Comparison of ENCODE assay signal across 13 cellular contexts in the genomic region with DNA sequence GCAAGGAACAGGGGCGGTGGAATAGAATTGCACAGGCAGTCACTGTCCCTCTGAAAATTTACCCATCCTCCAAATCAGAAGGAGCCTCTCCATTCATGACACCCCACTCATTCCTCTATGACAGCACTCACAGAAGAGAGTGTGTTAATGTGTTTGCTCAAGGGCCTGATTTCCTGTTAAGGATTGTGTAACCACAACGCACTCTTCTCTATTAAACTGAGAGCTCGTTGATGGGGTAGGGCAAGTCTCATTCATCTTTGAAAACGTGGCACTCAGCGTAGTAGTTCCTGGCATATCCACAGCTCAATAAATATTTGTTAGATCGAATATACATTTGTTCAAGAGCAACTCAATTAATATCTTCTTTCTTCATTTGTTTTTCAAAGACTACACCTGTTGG.
DNase-seq lines count a peak whose midpoint lies in the region; ATAC-seq, FAIRE-seq and TF ChIP-seq lines count a peak whose summit lies in the region.
"Had no signal": no experiment of that assay in that cellular context is flagged by ENCODE, and none has a peak within 500 bp of the region (broad histone marks: within the 10 kb centered on the region; RNA-seq: fewer than 3 reads in every experiment).

No MANE protein-coding gene starts in this region.

- H3K4me1 ChIP-seq in HepG2 (ENCODE audit: insufficient read depth, low read length): no peaks in the 10 kb centered on the region

- CTCF ChIA-PET in HepG2 (lab: Yijun Ruan, JAX; ENCODE audit: low intra/inter-chr PET ratio, low total read pairs): no interaction called here

- H4K20me1 ChIP-seq in HepG2 (ENCODE audit: insufficient read depth, low read length): no peaks in the 10 kb centered on the region

- TF ChIP-seq POLR2A in HepG2 (IDR thresholded peaks at IDR 0.05; ENCODE audit: insufficient read depth in 1 of 2, low read depth in 2 of 2, low read length in 2 of 2) (no peak), GM18505 (IDR thresholded peaks at IDR 0.05; ENCODE audit: borderline replicate concordance, extremely low read depth, insufficient read depth, insufficient read length) (no peak)

- H3K36me3 ChIP-seq in HepG2 (replicated peaks in 1 of 2; ENCODE audit: control insufficient read depth in 1 of 2, insufficient read depth in 2 of 2, low read length in 2 of 2): no peaks in the 10 kb centered on the region
- H3K36me3 ChIP-seq: esophagus squamous epithelium, vagina had no signal

- intact Hi-C loops in HepG2 (cut with micrococcal nuclease; ENCODE audit: unreplicated experiment): no loop called here

- FAIRE-seq in HepG2 (lab: Jason Lieb, UNC): no peak

- no peak overlapping the region for H3K9ac ChIP-seq in HepG2 (ENCODE audit: insufficient read depth, low read depth, low read length)

- no peak overlapping the region for H3K4me2 ChIP-seq in HepG2 (ENCODE audit: low read depth, low read length)

- no peak overlapping the region for H3K27ac ChIP-seq in HepG2 (ENCODE audit: extremely low read length, insufficient read depth, low read length)
- H3K27ac ChIP-seq: esophagus squamous epithelium, vagina had no signal

- no peak for TF ChIP-seq RAD21 in HepG2 (CRISPR knock-in tag; IDR thresholded peaks at IDR 0.05)

- no peak for TF ChIP-seq CTCF in HepG2 (CRISPR knock-in tag; IDR thresholded peaks at IDR 0.05)

- WGBS in HepG2 (ENCODE audit: low lambda C conversion rate): 1% methylated on average over 6 of the region's 6 CpGs

- no peak for ATAC-seq in HepG2
- ATAC-seq in GM18505 (IDR thresholded peaks at IDR 0.05; ENCODE audit: unreplicated experiment): no peak
- ATAC-seq in GM18861 (IDR thresholded peaks at IDR 0.05; ENCODE audit: unreplicated experiment): no peak

- no peaks in the 10 kb centered on the region for H3K79me2 ChIP-seq in HepG2 (ENCODE audit: insufficient read depth, low read length)

- peaks cover 0 to 7% of the 10 kb centered on the region in 2 experiments; a peak in 1 of 5 replicates for H3K27me3 ChIP-seq in HepG2 (ENCODE audit: control insufficient read depth in 1 of 2, insufficient read depth in 2 of 2, low read length in 2 of 2)
- H3K27me3 ChIP-seq: esophagus squamous epithelium, vagina had no signal

- no peak overlapping the region for H2AFZ ChIP-seq in HepG2 (ENCODE audit: low read length)

- in situ Hi-C loops in HepG2 (cut with HindIII; ENCODE audit: extremely low pct_ligation_motif_present, low pct_unique_long_range_greater_than_20kb): no loop called here

- no peak overlapping the region for H3K4me3 ChIP-seq in HepG2 (replicated peaks in 1 of 3; ENCODE audit: insufficient read depth in 1 of 3, low read depth in 2 of 3, low read length in 3 of 3)
- H3K4me3 ChIP-seq: esophagus squamous epithelium, vagina had no signal

- POLR2A ChIA-PET in HepG2 (lab: Yijun Ruan, JAX): no interaction called here

- no TSS peak for BruUV-seq in HepG2 (replicated peaks; lab: Mats Ljungman, UMichigan)

- DNase-seq in DMS153 (lab: John Stamatoyannopoulos, UW): peak; percentile 92
- DNase-seq in NCI-H1417 treated with DMSO at 0.1 percent for 48 hours (lab: John Stamatoyannopoulos, UW): peak; percentile 81
- peak; percentile 75 to 87 for DNase-seq in NOMO-1 (lab: John Stamatoyannopoulos, UW; ENCODE audit: unreplicated experiment in 2 of 2)
- no peak for DNase-seq in HepG2 (ENCODE audit: low spot score)
- no peak for DNase-seq in hippocampal formation (lab: John Stamatoyannopoulos, UW)
- DNase-seq in SKM-1 (lab: John Stamatoyannopoulos, UW; ENCODE audit: unreplicated experiment): no peak
- DNase-seq: activated naive CD4-positive, alpha-beta T cell; esophagus squamous epithelium; immature natural killer cell; NCI-H526 treated with DMSO at 0.1 percent for 48 hours had no signal

- H3K9me3 ChIP-seq in HepG2 (ENCODE audit: low read length): no peaks in the 10 kb centered on the region
- H3K9me3 ChIP-seq: esophagus squamous epithelium, vagina had no signal

- TF ChIP-seq EP300 in HepG2 (IDR thresholded peaks at IDR 0.05; ENCODE audit: low read depth in 2 of 2, low read length in 2 of 2) (no peak), HepG2 (CRISPR knock-in tag; IDR thresholded peaks at IDR 0.05; ENCODE audit: borderline replicate concordance) (no peak)

TF ChIP-seq in HepG2, 621 proteins besides CTCF, POLR2A, EP300 and RAD21:
- TF ChIP-seq CEBPB (IDR thresholded peaks at IDR 0.05; ENCODE audit: borderline replicate concordance, low read depth, low read length) (peak; percentile 53; the same call in 1 of the 2 replicates), ZNF501 (CRISPR knock-in tag; IDR thresholded peaks at IDR 0.05) (no peak)
TF ChIP-seq in HepG2: peak in this region for 1.

Comparison
In these comparisons a context has a peak if more than half of its experiments do, and no peak if none do; other contexts are left out.
1. DNase-seq: peak in DMS153 (single experiment), NCI-H1417 treated with DMSO at 0.1 percent for 48 hours (single experiment) and NOMO-1 (2 of 2); none in HepG2 (single experiment), hippocampal formation (0 of 2) and SKM-1 (single experiment).